Comparison of ENCODE assay signal across 30 cellular contexts in the genomic region with DNA sequence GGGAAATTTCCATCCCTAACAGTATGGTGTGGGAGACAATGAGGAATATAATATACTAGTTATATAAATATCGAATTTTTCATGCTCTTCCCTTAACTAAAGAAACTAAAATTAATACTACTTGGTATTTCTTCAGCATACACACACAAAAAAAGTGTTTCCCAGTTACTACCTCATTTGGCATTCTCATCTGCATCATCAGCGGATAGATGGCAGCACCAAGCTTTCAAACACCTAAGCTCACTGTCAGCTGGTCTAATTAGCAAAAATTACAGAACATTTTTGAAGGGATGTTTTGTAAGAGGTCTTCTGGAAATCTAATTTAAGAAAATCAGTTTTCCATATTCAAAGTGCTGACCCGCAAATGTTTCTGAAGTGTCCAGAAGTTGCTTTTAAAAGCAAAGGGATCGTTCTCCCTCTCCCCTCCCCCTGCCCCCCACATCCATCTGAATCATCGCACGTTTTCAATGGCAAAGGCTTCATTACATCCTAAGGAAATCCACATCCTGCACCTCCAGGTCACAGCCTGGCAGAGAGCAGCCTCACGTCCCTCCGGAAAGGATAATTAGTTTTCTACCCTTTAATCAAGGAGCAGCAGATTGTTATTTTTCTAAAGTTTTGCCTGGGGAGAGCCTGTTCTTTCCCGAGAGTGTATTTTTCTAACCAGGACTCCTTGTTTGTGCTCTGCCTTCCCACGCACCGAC.
DNase-seq lines count a peak whose midpoint lies in the region; ATAC-seq and TF ChIP-seq lines count a peak whose summit lies in the region.
"Had no signal": no experiment of that assay in that cellular context is flagged by ENCODE, and none has a peak within 500 bp of the region (broad histone marks: within the 10 kb centered on the region; RNA-seq: fewer than 3 reads in every experiment).

No MANE protein-coding gene starts in this region.

- no peak overlapping the region for H3K9ac ChIP-seq in smooth muscle cell (ENCODE audit: low read depth)
- H3K9ac ChIP-seq: GM23248 had no signal

- WGBS in smooth muscle cell (ENCODE audit: low lambda C conversion rate): 34% methylated on average over 11 of the region's 11 CpGs
- 59% methylated on average over 5 to 11 of the region's 11 CpGs for WGBS in gastroesophageal sphincter (ENCODE audit: low coverage in 1 of 2), 2 donors

- H3K79me2 ChIP-seq in GM23338 (replicated peaks; ENCODE audit: insufficient read depth) (no peaks in the 10 kb centered on the region), smooth muscle cell (ENCODE audit: low read depth) (peaks cover 3% of the 10 kb centered on the region)

- TF ChIP-seq CTCF in GM23338 (conservative IDR thresholded peaks at IDR 0.05; ENCODE audit: low read depth in 2 of 2) (peak in 1 of 2 experiments; percentile 28; a peak in 2 of 4 replicates), smooth muscle cell (IDR thresholded peaks at IDR 0.05; ENCODE audit: borderline replicate concordance, insufficient read depth, poor library complexity, severe bottlenecking) (no peak), gastroesophageal sphincter (IDR thresholded peaks at IDR 0.05) (no peak)

- H3K4me3 ChIP-seq in GM23338 (no peak overlapping the region), smooth muscle cell (no peak overlapping the region), gastroesophageal sphincter (no peak overlapping the region)
- H3K4me3 ChIP-seq: ascending aorta, GM23248, lung had no signal

- H2AFZ ChIP-seq in GM23338: no peak overlapping the region
- H2AFZ ChIP-seq in smooth muscle cell (ENCODE audit: low read depth): peak overlapping the region; percentile 42
- H2AFZ ChIP-seq: GM23248 had no signal

- H3F3A ChIP-seq in GM23338 (replicated peaks; ENCODE audit: low read depth) (no peaks in the 10 kb centered on the region), smooth muscle cell (ENCODE audit: low read depth) (peaks cover 47% of the 10 kb centered on the region)

- peaks cover 7% of the 10 kb centered on the region for H3K27me3 Mint-ChIP-seq in GM23338 (ENCODE audit: insufficient read depth, low read depth, poor library complexity)
- H3K27me3 Mint-ChIP-seq: central memory CD8-positive, alpha-beta T cell had no signal

- H3K9me3 Mint-ChIP-seq in GM23338: peaks cover 5% of the 10 kb centered on the region; the same call in 2 of the 3 replicates
- H3K9me3 Mint-ChIP-seq: activated naive CD8-positive, alpha-beta T cell treated with anti-CD3 and anti-CD28 coated beads, Interleukin-2, amount 10 ng/mL, durations not matched to agents 7 days and 5 days; central memory CD8-positive, alpha-beta T cell; dendritic cell treated with granulocyte-macrophage colony-stimulating factor and Interleukin-4, amounts not matched to agents 40 ng/mL and 50 ng/mL, for 4 days; HFFc6 had no signal

- TF ChIP-seq EP300 in gastroesophageal sphincter (IDR thresholded peaks at IDR 0.05): no peak

- H3K4me2 ChIP-seq in GM23338: no peak overlapping the region
- H3K4me2 ChIP-seq in smooth muscle cell: peak overlapping the region; percentile 64

- H3K27ac ChIP-seq in GM23338 (ENCODE audit: low read depth) (0 out of 2 replicates have a peak overlapping the region, but pooled peaks have one; percentile 18), smooth muscle cell (ENCODE audit: low read depth) (peak overlapping the region; percentile 71), gastroesophageal sphincter (no peak overlapping the region)
- H3K27ac ChIP-seq: ascending aorta, GM23248, neutrophil had no signal

- no peak for TF ChIP-seq POLR2A in gastroesophageal sphincter (IDR thresholded peaks at IDR 0.05)

- no peak overlapping the region for H3K27ac Mint-ChIP-seq in GM23338
- H3K27ac Mint-ChIP-seq: activated CD8-positive, alpha-beta T cell treated with anti-CD3 and anti-CD28 coated beads, Interleukin-2, amount 10 ng/mL, durations not matched to agents 7 days and 5 days; activated naive CD8-positive, alpha-beta T cell treated with anti-CD3 and anti-CD28 coated beads, Interleukin-2, amount 10 ng/mL, durations not matched to agents 7 days and 5 days; dendritic cell treated with granulocyte-macrophage colony-stimulating factor and Interleukin-4, amounts not matched to agents 40 ng/mL and 50 ng/mL, for 4 days; HFFc6 had no signal

- H3K27me3 ChIP-seq in GM23338 (ENCODE audit: insufficient read depth) (no peaks in the 10 kb centered on the region), smooth muscle cell (ENCODE audit: low read depth) (no peaks in the 10 kb centered on the region), gastroesophageal sphincter (no peaks in the 10 kb centered on the region)
- H3K27me3 ChIP-seq: ascending aorta, neutrophil had no signal

- H3K9me3 ChIP-seq in smooth muscle cell (replicated peaks; ENCODE audit: low read depth) (no peaks in the 10 kb centered on the region), gastroesophageal sphincter (no peaks in the 10 kb centered on the region)
- H3K9me3 ChIP-seq: ascending aorta, Caco-2, neutrophil had no signal

- peaks cover 9% of the 10 kb centered on the region; the same call in 1 of the 3 replicates for H3K4me1 Mint-ChIP-seq in GM23338
- H3K4me1 Mint-ChIP-seq: activated naive CD8-positive, alpha-beta T cell treated with anti-CD3 and anti-CD28 coated beads, Interleukin-2, amount 10 ng/mL, durations not matched to agents 7 days and 5 days; central memory CD8-positive, alpha-beta T cell had no signal

- H3K4me1 ChIP-seq in GM23338 (ENCODE audit: insufficient read depth) (no peaks in the 10 kb centered on the region; the same call in 1 of the 2 replicates), smooth muscle cell (ENCODE audit: low read depth) (peaks cover 15% of the 10 kb centered on the region), gastroesophageal sphincter (no peaks in the 10 kb centered on the region)
- H3K4me1 ChIP-seq: ascending aorta, Caco-2 had no signal

- no peak for DNase-seq in GM23338 (ENCODE audit: low spot score)
- DNase-seq in NCI-H2227 (lab: John Stamatoyannopoulos, UW; ENCODE audit: unreplicated experiment): peak; percentile 39
- no peak for DNase-seq in smooth muscle cell (lab: John Stamatoyannopoulos, UW; ENCODE audit: unreplicated experiment)
- no peak for DNase-seq in occipital lobe (lab: John Stamatoyannopoulos, UW)
- DNase-seq: activated CD4-positive, alpha-beta T cell treated with anti-CD3 and anti-CD28 coated beads for 1 hour; activated CD8-positive, alpha-beta T cell treated with anti-CD3 and anti-CD28 coated beads, Interleukin-2, amount 10 ng/mL, durations not matched to agents 7 days and 5 days; activated effector memory CD4-positive, alpha-beta T cell treated with anti-CD3 and anti-CD28 coated beads, Interleukin-2, amount 50 U/mL, for 16 hours; activated naive CD8-positive, alpha-beta T cell treated with anti-CD3 and anti-CD28 coated beads, Interleukin-2, amount 10 ng/mL, durations not matched to agents 7 days and 5 days; C1 segment of cervical spinal cord; Caco-2; DMS79 treated with DMSO at 0.1 percent for 48 hours; glutamatergic neuron; GM23248; HFFc6; kidney; NCI-H1436 treated with DMSO at 0.1 percent for 48 hours; PC-3; Right ventricle myocardium superior; small intestine; stimulated activated CD4-positive, alpha-beta T cell treated with anti-CD3 and anti-CD28 coated beads, Interleukin-2, amount 100 ng/mL, for 24 hours; T-helper 2 cell; trophoblast cell had no signal

- H4K20me1 ChIP-seq in GM23338 (replicated peaks; ENCODE audit: insufficient read depth): no peaks in the 10 kb centered on the region
- H4K20me1 ChIP-seq in smooth muscle cell (ENCODE audit: low read depth): no peaks in the 10 kb centered on the region

- no peaks in the 10 kb centered on the region for H3K36me3 Mint-ChIP-seq in GM23338 (ENCODE audit: low read depth)
- H3K36me3 Mint-ChIP-seq: activated naive CD8-positive, alpha-beta T cell treated with anti-CD3 and anti-CD28 coated beads, Interleukin-2, amount 10 ng/mL, durations not matched to agents 7 days and 5 days had no signal

- no peak for ATAC-seq in GM23338
- peak; percentile 17 for ATAC-seq in esophagus mucosa
- no peak for ATAC-seq in gastroesophageal sphincter
- ATAC-seq in GM18870 (IDR thresholded peaks at IDR 0.05; ENCODE audit: unreplicated experiment): no peak
- ATAC-seq: activated CD8-positive, alpha-beta T cell treated with anti-CD3 and anti-CD28 coated beads, Interleukin-2, amount 10 ng/mL, durations not matched to agents 7 days and 5 days; PC-3 had no signal

- H3K4me3 Mint-ChIP-seq in GM23338: no peak overlapping the region
- H3K4me3 Mint-ChIP-seq: activated CD8-positive, alpha-beta T cell treated with anti-CD3 and anti-CD28 coated beads, Interleukin-2, amount 10 ng/mL, durations not matched to agents 7 days and 5 days; activated naive CD8-positive, alpha-beta T cell treated with anti-CD3 and anti-CD28 coated beads, Interleukin-2, amount 10 ng/mL, durations not matched to agents 7 days and 5 days; central memory CD8-positive, alpha-beta T cell; dendritic cell treated with granulocyte-macrophage colony-stimulating factor and Interleukin-4, amounts not matched to agents 40 ng/mL and 50 ng/mL, for 4 days; HFFc6 had no signal

- no peaks in the 10 kb centered on the region for H3K9me2 ChIP-seq in GM23338 (ENCODE audit: insufficient read depth)

- no peaks in the 10 kb centered on the region for H3K36me3 ChIP-seq in GM23338 (ENCODE audit: insufficient read depth)
- H3K36me3 ChIP-seq in smooth muscle cell (ENCODE audit: low read depth): no peaks in the 10 kb centered on the region
- H3K36me3 ChIP-seq in gastroesophageal sphincter: no peaks in the 10 kb centered on the region
- H3K36me3 ChIP-seq: ascending aorta, neutrophil had no signal

TF ChIP-seq in GM23338, 12 proteins besides CTCF, POLR2A, EP300 and RAD21:
- TF ChIP-seq JUNB (IDR thresholded peaks at IDR 0.05; ENCODE audit: unreplicated experiment) (no peak), NANOG (IDR thresholded peaks at IDR 0.05; ENCODE audit: borderline replicate concordance) (no peak)

Comparison
In these comparisons a context has a peak if more than half of its experiments do, and no peak if none do; other contexts are left out.
1. H3K27ac ChIP-seq: peak in GM23338 (single experiment) and smooth muscle cell (single experiment); none in gastroesophageal sphincter (0 of 4).